Comparison of ENCODE assay signal across 19 cellular contexts in the genomic region with DNA sequence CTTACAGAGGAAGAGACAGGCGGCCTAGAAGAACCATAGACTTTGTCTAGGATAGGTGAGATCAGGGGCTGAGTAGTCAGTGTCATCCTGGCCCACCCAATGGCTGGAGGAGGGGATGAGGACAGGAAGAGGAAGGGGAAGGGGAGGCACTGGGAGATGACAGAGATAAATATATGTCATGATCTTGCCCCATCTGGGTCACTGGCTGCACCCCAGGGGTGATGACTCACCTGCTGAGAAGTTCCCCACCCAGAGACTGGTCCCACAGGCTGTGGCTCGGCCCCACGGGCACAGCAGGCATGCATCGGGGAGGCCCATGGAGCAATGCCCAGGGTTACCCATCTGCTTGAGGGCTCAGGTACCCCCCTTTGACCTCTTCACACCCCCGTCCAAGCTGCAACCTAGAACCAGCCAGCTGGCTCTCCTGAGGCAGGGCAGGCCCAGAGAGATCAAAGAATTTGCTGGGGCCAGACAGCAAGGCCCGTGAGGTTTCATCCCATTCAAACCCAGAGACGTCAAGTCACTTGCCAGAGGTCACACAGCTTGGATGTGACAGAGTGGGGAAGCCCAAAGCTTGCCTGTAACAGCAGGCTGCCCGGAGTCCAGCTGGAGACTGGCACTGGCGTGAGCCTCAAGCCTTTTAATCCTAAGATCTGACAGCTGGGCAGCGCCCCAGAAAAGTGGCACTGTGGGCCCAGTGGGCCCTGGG. TPM values are rescaled to one million over a fixed set of nuclear protein-coding genes. Genes with fewer than 3 reads are reported as not detected.
DNase-seq lines count a peak whose midpoint lies in the region; ATAC-seq lines count a peak whose summit lies in the region.
"Had no signal": no experiment of that assay in that cellular context is flagged by ENCODE, and none has a peak within 500 bp of the region (broad histone marks: within the 10 kb centered on the region; RNA-seq: fewer than 3 reads in every experiment).

No MANE protein-coding gene starts in this region.

- H4K91ac ChIP-seq in neuronal stem cell (ENCODE audit: low read depth, low read length, poor library complexity) = no peak overlapping the region

- H3K9ac ChIP-seq in neuronal stem cell (ENCODE audit: low read depth, low read length, poor library complexity) = no peak overlapping the region

- peaks cover 8 to 19% of the 10 kb centered on the region in 2 donors for H3K4me1 ChIP-seq in neuronal stem cell (ENCODE audit: control insufficient read depth in 2 of 2, insufficient read depth in 1 of 2, low read depth in 1 of 2, low read length in 2 of 2)

- H3K36me3 ChIP-seq in neuronal stem cell (replicated peaks in 1 of 2; ENCODE audit: control insufficient read depth in 2 of 2, insufficient read depth in 2 of 2, low read length in 2 of 2) = no peaks in the 10 kb centered on the region
- H3K36me3 ChIP-seq: sigmoid colon had no signal

- no peak overlapping the region for H3K4ac ChIP-seq in neuronal stem cell (ENCODE audit: low read length)

- peak overlapping the region; percentile 1 for H3K18ac ChIP-seq in neuronal stem cell (ENCODE audit: low read length)

- peak; percentile 59 for ATAC-seq in activated T-helper 17 cell treated with anti-CD3 and anti-CD28 coated beads, Interleukin-2, amount 50 U/mL, for 72 hours (replicated peaks)
- ATAC-seq in GM18909 (IDR thresholded peaks at IDR 0.05; ENCODE audit: poor library complexity, unreplicated experiment) (no peak), Right ventricle myocardium inferior (no peak), GM18873 (IDR thresholded peaks at IDR 0.05; ENCODE audit: low FRiP score, unreplicated experiment) (no peak)
- ATAC-seq: stimulated activated memory B cell treated with anti-CD40 and anti-IgM and Interleukin-4, amounts not matched to agents 10 μg/mL and 1 μg/mL and 100 μg/mL, for 72 hours had no signal

- H2BK5ac ChIP-seq in neuronal stem cell (ENCODE audit: low read length) = peak overlapping the region; percentile 56

- no peaks in the 10 kb centered on the region for H3K9me3 ChIP-seq in neuronal stem cell (replicated peaks in 1 of 2; ENCODE audit: control insufficient read depth in 2 of 2, insufficient read depth in 1 of 2, low read depth in 1 of 2, low read length in 2 of 2)
- H3K9me3 ChIP-seq: sigmoid colon had no signal

- H3K27ac Mint-ChIP-seq in activated T-helper 17 cell treated with anti-CD3 and anti-CD28 coated beads, Interleukin-2, amount 50 U/mL, for 72 hours = no peak overlapping the region
- H3K27ac Mint-ChIP-seq: CD4-positive, alpha-beta T cell; stimulated activated memory B cell treated with anti-CD40 and anti-IgM and Interleukin-4, amounts not matched to agents 10 μg/mL and 1 μg/mL and 100 μg/mL, for 72 hours had no signal

- no peaks in the 10 kb centered on the region for H3K36me3 Mint-ChIP-seq in activated T-helper 17 cell treated with anti-CD3 and anti-CD28 coated beads, Interleukin-2, amount 50 U/mL, for 72 hours (ENCODE audit: low read depth)
- H3K36me3 Mint-ChIP-seq: stimulated activated memory B cell treated with anti-CD40 and anti-IgM and Interleukin-4, amounts not matched to agents 10 μg/mL and 1 μg/mL and 100 μg/mL, for 72 hours had no signal

- H2BK15ac ChIP-seq in neuronal stem cell (ENCODE audit: low read length) = peak overlapping the region; percentile 93

- H3K4me3 ChIP-seq in neuronal stem cell (ENCODE audit: low read length in 2 of 2) = no peak overlapping the region
- H3K4me3 ChIP-seq: sigmoid colon had no signal

- peaks cover 0 to 47% (median 2%) of the 10 kb centered on the region in 3 experiments for H3K27me3 ChIP-seq in neuronal stem cell (ENCODE audit: control insufficient read depth in 3 of 3, insufficient read depth in 3 of 3, low read depth in 1 of 3, low read length in 3 of 3)

- H3K14ac ChIP-seq in neuronal stem cell (ENCODE audit: low read length) = peak overlapping the region; percentile 72

- no peaks in the 10 kb centered on the region for H3K79me1 ChIP-seq in neuronal stem cell (ENCODE audit: low read depth, low read length)

- H2AK5ac ChIP-seq in neuronal stem cell (ENCODE audit: low read depth, low read length) = peak overlapping the region; percentile 68

- no peak overlapping the region for H3K23ac ChIP-seq in neuronal stem cell (ENCODE audit: low read depth, low read length, poor library complexity)

- DNase-seq in Daoy (ENCODE audit: low read depth) (peak; percentile 72), HT-29 (ENCODE audit: low spot score) (peak; percentile 39), neuronal stem cell (ENCODE audit: low spot score) (no peak), Right ventricle myocardium inferior (ENCODE audit: missing footprints) (no peak)
- DNase-seq: activated CD4-positive, alpha-beta T cell treated with anti-CD3 and anti-CD28 coated beads, Interleukin-2, amount 50 U/mL, for 48 hours; activated effector memory CD4-positive, alpha-beta T cell treated with Interleukin-2 at 50 U/mL for 16 hours; CD4-positive, alpha-beta T cell; HCEC 1CT; NCI-H1436 treated with DMSO at 0.1 percent for 48 hours; NCI-H526; Right ventricle myocardium superior; sigmoid colon; stimulated activated CD4-positive, alpha-beta T cell treated with anti-CD3 and anti-CD28 coated beads, Interleukin-4, amount 100 ng/mL, for 4 hours; T-helper 9 cell had no signal

- H3K27me3 Mint-ChIP-seq in activated T-helper 17 cell treated with anti-CD3 and anti-CD28 coated beads, Interleukin-2, amount 50 U/mL, for 72 hours = peaks cover 9% of the 10 kb centered on the region

- intact Hi-C loops in Right ventricle myocardium inferior (cut with DNase I) = no loop called here

- H3K27ac ChIP-seq in neuronal stem cell (replicated peaks; ENCODE audit: low read length) = no peak overlapping the region
- H3K27ac ChIP-seq: sigmoid colon had no signal

- H2BK12ac ChIP-seq in neuronal stem cell (ENCODE audit: low read length) = peak overlapping the region; percentile 18

- no peak overlapping the region for H4K8ac ChIP-seq in neuronal stem cell (ENCODE audit: low read depth, low read length)

- H2BK120ac ChIP-seq in neuronal stem cell (ENCODE audit: low read depth, low read length) = peak overlapping the region; percentile 10

- H3K4me1 Mint-ChIP-seq in activated T-helper 17 cell treated with anti-CD3 and anti-CD28 coated beads, Interleukin-2, amount 50 U/mL, for 72 hours = peaks cover 4% of the 10 kb centered on the region

- H3K4me3 Mint-ChIP-seq in activated T-helper 17 cell treated with anti-CD3 and anti-CD28 coated beads, Interleukin-2, amount 50 U/mL, for 72 hours = no peak overlapping the region
- H3K4me3 Mint-ChIP-seq: CD4-positive, alpha-beta T cell; dendritic cell treated with granulocyte-macrophage colony-stimulating factor and Interleukin-4, amounts not matched to agents 40 ng/mL and 50 ng/mL, for 4 days; stimulated activated memory B cell treated with anti-CD40 and anti-IgM and Interleukin-4, amounts not matched to agents 10 μg/mL and 1 μg/mL and 100 μg/mL, for 72 hours had no signal

- no peak overlapping the region for H3K4me2 ChIP-seq in neuronal stem cell (ENCODE audit: insufficient read depth, low read length, poor library complexity, severe bottlenecking)

- H2AFZ ChIP-seq in neuronal stem cell (ENCODE audit: low read length) = no peak overlapping the region

- H3K9me3 Mint-ChIP-seq in activated T-helper 17 cell treated with anti-CD3 and anti-CD28 coated beads, Interleukin-2, amount 50 U/mL, for 72 hours = no peaks in the 10 kb centered on the region
- H3K9me3 Mint-ChIP-seq: CD4-positive, alpha-beta T cell; dendritic cell treated with granulocyte-macrophage colony-stimulating factor and Interleukin-4, amounts not matched to agents 40 ng/mL and 50 ng/mL, for 4 days had no signal

- no CpG with 5 or more reads among the region's 10 CpGs for WGBS in neuronal stem cell (ENCODE audit: extremely low coverage in 2 of 2, insufficient read length in 2 of 2, insufficient replicate concordance in 1 of 2), 2 donors

RNA-seq across cellular contexts. Expression of a gene that starts 34.7 kb away (rescaled TPM):
- 8.5 and 9.1 TPM in 2 replicates for total RNA-seq in Daoy (2014; rRNA removed; shearing (Covaris generic))
- 28.6 and 39.0 TPM in 2 replicates for total RNA-seq in HT-29 (2014; rRNA removed; shearing (Covaris generic))
- 1 to 10 TPM; 2.6 to 4.3 TPM for total RNA-seq in activated T-helper 17 cell treated with anti-CD3 and anti-CD28 coated beads, Interleukin-2, amount 50 U/mL, for 72 hours
- 12.5 TPM for polyA plus RNA-seq in neuronal stem cell (2013, experiment 1 of 2)
- polyA plus RNA-seq in neuronal stem cell (2013, experiment 2 of 2) = 13.3 TPM
- 58.2 TPM for total RNA-seq in Right ventricle myocardium inferior

Comparison
In these comparisons a context has a peak if more than half of its experiments do, and no peak if none do; other contexts are left out.
1. DNase-seq: peak in Daoy (single experiment) and HT-29 (single experiment); none in neuronal stem cell (single experiment) and Right ventricle myocardium inferior (single experiment).